In the genomic region with DNA sequence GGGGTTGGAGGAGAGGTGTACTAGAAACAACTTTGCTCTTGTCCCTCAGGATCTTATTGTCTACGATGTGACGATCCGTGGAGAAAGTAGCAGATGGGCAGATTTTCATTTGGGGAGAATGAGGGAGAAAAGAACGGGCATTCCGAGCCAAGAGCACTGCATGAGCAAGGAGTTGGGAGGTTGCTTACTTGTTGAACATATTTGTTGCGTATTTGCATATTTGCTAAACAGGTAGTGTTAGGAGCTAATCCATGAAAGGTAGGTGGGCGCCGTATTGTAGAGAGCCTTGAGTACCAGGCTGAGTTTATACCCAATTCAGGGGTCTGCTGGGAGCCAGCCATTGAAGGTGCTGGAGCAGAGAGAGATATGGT, we compare ENCODE assay signal across 8 cellular contexts. TPM values are rescaled to one million over a fixed set of nuclear protein-coding genes. Genes with fewer than 3 reads are reported as not detected.
DNase-seq lines count a peak whose midpoint lies in the region; ATAC-seq and TF ChIP-seq lines count a peak whose summit lies in the region.

No MANE protein-coding gene starts in this region.

- H3K27me3 ChIP-seq in GM23248 (replicated peaks; ENCODE audit: insufficient read depth) (no peaks in the 10 kb centered on the region), WERI-Rb-1 (ENCODE audit: insufficient read depth, low read depth, severe bottlenecking) (no peaks in the 10 kb centered on the region), gastroesophageal sphincter (no peaks in the 10 kb centered on the region), skeletal muscle satellite cell (ENCODE audit: control insufficient read depth, insufficient read depth, low read length) (no peaks in the 10 kb centered on the region)

- peak overlapping the region; percentile 90 for H3K4me2 ChIP-seq in GM23248 (ENCODE audit: unreplicated experiment)
- peak overlapping the region; percentile 97 for H3K4me2 ChIP-seq in skeletal muscle satellite cell (ENCODE audit: low read length)

- peaks cover 9% of the 10 kb centered on the region; the same call in 1 of the 2 replicates for H3K36me3 ChIP-seq in GM23248 (ENCODE audit: low read depth)
- H3K36me3 ChIP-seq in WERI-Rb-1, result peaks cover 77% of the 10 kb centered on the region
- H3K36me3 ChIP-seq in gastroesophageal sphincter, result peaks cover 0 to 71% of the 10 kb centered on the region in 2 donors
- peaks cover 44% of the 10 kb centered on the region for H3K36me3 ChIP-seq in skeletal muscle satellite cell (ENCODE audit: insufficient read depth, low read length)

- H3K27ac ChIP-seq in GM23248 (no peak overlapping the region), WERI-Rb-1 (peak overlapping the region; percentile 96), gastroesophageal sphincter (peak overlapping the region; percentile 26 to 88 (median 82))

- 14 to 16% methylated on average over 8 of the region's 8 CpGs for whole genome bisulfite sequencing in GM23248 (ENCODE audit: low coverage in 1 of 2, low lambda C conversion rate in 2 of 2, missing lambda C conversion rate in 2 of 2), 2 experiments
- WGBS in gastroesophageal sphincter (ENCODE audit: low coverage in 1 of 2), 2 donors, result 10 to 13% methylated on average over 2 to 8 of the region's 8 CpGs

- H3K9ac ChIP-seq in GM23248 (peak overlapping the region; percentile 73), skeletal muscle satellite cell (ENCODE audit: low read depth, low read length) (peak overlapping the region; percentile 88)

- H3K9me2 ChIP-seq in GM23248 (ENCODE audit: insufficient read depth), result no peaks in the 10 kb centered on the region

- H3K4me1 ChIP-seq in GM23248 (ENCODE audit: insufficient read depth) (peaks cover 4% of the 10 kb centered on the region; the same call in 1 of the 2 replicates), gastroesophageal sphincter (peaks cover 0 to 35% (median 15%) of the 10 kb centered on the region in 3 donors), skeletal muscle satellite cell (ENCODE audit: control insufficient read depth, insufficient read depth, low read length) (peaks cover 8% of the 10 kb centered on the region)

- no peaks in the 10 kb centered on the region for H3K9me3 ChIP-seq in GM23248 (ENCODE audit: low read depth)
- no peaks in the 10 kb centered on the region for H3K9me3 ChIP-seq in WERI-Rb-1 (ENCODE audit: severe bottlenecking)
- no peaks in the 10 kb centered on the region for H3K9me3 ChIP-seq in gastroesophageal sphincter
- no peaks in the 10 kb centered on the region for H3K9me3 ChIP-seq in skeletal muscle satellite cell (replicated peaks; ENCODE audit: low read length)

- no peak for TF ChIP-seq POLR2A in gastroesophageal sphincter (IDR thresholded peaks at IDR 0.05)

- peaks cover 57% of the 10 kb centered on the region for H3K79me2 ChIP-seq in GM23248 (ENCODE audit: insufficient read depth)

- H3F3A ChIP-seq in GM23248 (ENCODE audit: insufficient read depth), result peaks cover 11% of the 10 kb centered on the region; the same call in 1 of the 2 replicates

- H3K4me3 ChIP-seq in GM23248, result peak overlapping the region; percentile 89
- H3K4me3 ChIP-seq in WERI-Rb-1 (ENCODE audit: low read depth, low read length), result peak overlapping the region; percentile 98
- peak overlapping the region; percentile 69 to 92 for H3K4me3 ChIP-seq in gastroesophageal sphincter
- peak overlapping the region; percentile 92 for H3K4me3 ChIP-seq in skeletal muscle satellite cell (ENCODE audit: low read length)

- H4K20me1 ChIP-seq in GM23248 (ENCODE audit: insufficient read depth), result no peaks in the 10 kb centered on the region

- peak; percentile 46 for DNase-seq in GM23248
- DNase-seq in WERI-Rb-1, result no peak
- no peak for DNase-seq in NCI-H187 treated with DMSO at 0.1 percent for 48 hours (lab: John Stamatoyannopoulos, UW)
- no peak for DNase-seq in activated effector memory CD4-positive, alpha-beta T cell treated with anti-CD3 and anti-CD28 coated beads, Interleukin-2, amount 50 U/mL, for 16 hours
- DNase-seq in activated CD4-positive, alpha-beta T cell treated with anti-CD3 and anti-CD28 coated beads, Interleukin-2, amount 50 U/mL, for 4 hours, result no peak
- no peak for DNase-seq in GF-D8 (lab: John Stamatoyannopoulos, UW)

- ATAC-seq in gastroesophageal sphincter, result no peak

- H2AFZ ChIP-seq in GM23248, result peak overlapping the region; percentile 94

- no peak for TF ChIP-seq EP300 in gastroesophageal sphincter (IDR thresholded peaks at IDR 0.05)

- in situ Hi-C loops in GM23248 (cut with MboI), result no loop called here

- no peak for TF ChIP-seq CTCF in WERI-Rb-1 (IDR thresholded peaks at IDR 0.05; ENCODE audit: low read depth, low read length)
- TF ChIP-seq CTCF in gastroesophageal sphincter (IDR thresholded peaks at IDR 0.05), result no peak

RNA-seq across cellular contexts. Expression of gene BCS1L, which starts 0.5 kb away (rescaled TPM):
- total RNA-seq in GM23248 (2014; rRNA removed; shearing (Covaris generic)), result 30.9 and 56.1 TPM in 2 replicates
- polyA plus RNA-seq in GM23248 (2016; fragmentation: Nextera tagmentation; extraction: Ambion mirVana), result 39.9 and 44.2 TPM in 2 replicates
- 10 to 100 TPM; 24.3 to 37.4 (median 29.9) TPM for total RNA-seq in gastroesophageal sphincter
- 39.8 and 57.2 TPM in 2 replicates for total RNA-seq in skeletal muscle satellite cell (2012; rRNA removed)

RNA-seq across cellular contexts. Expression of gene ZNF142, which starts 0.6 kb away (rescaled TPM):
- total RNA-seq in GM23248 (2014; rRNA removed; shearing (Covaris generic)), result 7.8 and 8.5 TPM in 2 replicates
- 6.6 and 11.5 TPM in 2 replicates for polyA plus RNA-seq in GM23248 (2016; fragmentation: Nextera tagmentation; extraction: Ambion mirVana)
- 10 to 100 TPM; 10.8 to 33.3 (median 24.6) TPM for total RNA-seq in gastroesophageal sphincter
- 10.4 and 14.6 TPM in 2 replicates for total RNA-seq in skeletal muscle satellite cell (2012; rRNA removed)

RNA-seq across cellular contexts. Expression of gene RNF25, which starts 11.8 kb away (rescaled TPM):
- total RNA-seq in GM23248 (2014; rRNA removed; shearing (Covaris generic)), result 31.7 and 37.4 TPM in 2 replicates
- 37.8 and 41.1 TPM in 2 replicates for polyA plus RNA-seq in GM23248 (2016; fragmentation: Nextera tagmentation; extraction: Ambion mirVana)
- total RNA-seq in gastroesophageal sphincter, result 10 to 100 TPM; 16.3 to 24.6 (median 17.7) TPM
- total RNA-seq in skeletal muscle satellite cell (2012; rRNA removed), result 31.7 and 31.9 TPM in 2 replicates

RNA-seq across cellular contexts. Expression of gene STK36, which starts 11.9 kb away (rescaled TPM):
- 17.5 and 24.5 TPM in 2 replicates for total RNA-seq in GM23248 (2014; rRNA removed; shearing (Covaris generic))
- 19.2 and 22.2 TPM in 2 replicates for polyA plus RNA-seq in GM23248 (2016; fragmentation: Nextera tagmentation; extraction: Ambion mirVana)
- 10 to 100 TPM; 16.7 to 36.6 (median 22.2) TPM for total RNA-seq in gastroesophageal sphincter
- total RNA-seq in skeletal muscle satellite cell (2012; rRNA removed), result 12.7 and 14.2 TPM in 2 replicates

RNA-seq across cellular contexts. Expression of gene TTLL4, which starts 50.7 kb away (rescaled TPM):
- 5.5 and 9.1 TPM in 2 replicates for total RNA-seq in GM23248 (2014; rRNA removed; shearing (Covaris generic))
- 7.3 and 7.7 TPM in 2 replicates for polyA plus RNA-seq in GM23248 (2016; fragmentation: Nextera tagmentation; extraction: Ambion mirVana)
- total RNA-seq in gastroesophageal sphincter, result 10 to 100 TPM in 2 of 4 donors, 1 to 10 TPM in 2; 6.5 to 12.1 (median 8.7) TPM
- total RNA-seq in skeletal muscle satellite cell (2012; rRNA removed), result 9.9 and 13.3 TPM in 2 replicates
